ENCODE assay signal across 11 cellular contexts in the genomic region with DNA sequence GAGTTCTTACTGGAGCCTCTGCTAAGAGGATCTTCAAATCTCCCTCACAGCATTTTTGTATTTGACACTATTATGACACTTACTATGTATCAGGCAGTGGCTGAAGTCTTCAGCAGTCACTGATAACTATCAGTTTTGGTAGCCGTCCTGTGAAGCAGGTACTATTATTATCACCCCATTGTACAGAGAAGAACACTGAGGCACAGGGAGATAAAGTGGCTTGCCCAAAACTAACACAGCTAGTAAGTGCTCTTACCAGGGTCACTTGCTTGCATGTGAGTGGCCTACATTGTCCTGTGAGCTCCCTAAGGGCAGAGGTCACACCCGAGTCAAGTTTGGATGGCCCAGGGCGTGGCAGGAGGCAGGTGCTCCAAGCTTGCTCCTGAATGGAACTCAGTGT.
"Had no signal": no experiment of that assay in that cellular context is flagged by ENCODE, and none has a peak within 500 bp of the region (broad histone marks: within the 10 kb centered on the region; RNA-seq: fewer than 3 reads in every experiment).

No MANE protein-coding gene starts in this region.

- H3K4me1 ChIP-seq: HAP-1 had no signal

- H3K27ac ChIP-seq: GM23248 had no signal

- H3K27ac Mint-ChIP-seq: GM23338, H9, HFFc6 had no signal

- FAIRE-seq: H1, H54 had no signal

- H3K36me3 ChIP-seq: HAP-1 had no signal

- H3K4me3 Mint-ChIP-seq: GM23338, H9, HFFc6 had no signal

- H3K9me3 ChIP-seq: HAP-1 had no signal

- DNase-seq: GM23248, GOT3, H7, H9, HCEC 1CT, HFFc6 had no signal

- ATAC-seq: GM23338, HCT116 had no signal

- H3K4me3 ChIP-seq: GM23248, GM23338, HAP-1 had no signal

- H3K4me2 ChIP-seq: GM23338 had no signal

- H3K9ac ChIP-seq: GM23248 had no signal

- H2AFZ ChIP-seq: GM23248, GM23338 had no signal

- H3K9me3 Mint-ChIP-seq: GM23338, H9, HFFc6 had no signal
